In genomic region chr10:106941297-106942034, GRCh38 we compare ENCODE assay signal across 20 cellular contexts.
"Had no signal": no experiment of that assay in that cellular context is flagged by ENCODE, and none has a peak within 500 bp of the region (broad histone marks: within the 10 kb centered on the region; RNA-seq: fewer than 3 reads in every experiment).

No MANE protein-coding gene starts in this region.

- H3K4me1 ChIP-seq: ascending aorta, colonic mucosa had no signal

- H3K27ac ChIP-seq: ascending aorta, colonic mucosa, esophagus muscularis mucosa, neural progenitor cell, VCaP had no signal

- DNase-seq: activated CD4-positive, alpha-beta T cell treated with anti-CD3 and anti-CD28 coated beads, Interleukin-2, amount 50 U/mL, for 48 hours; activated naive CD4-positive, alpha-beta T cell treated with Interleukin-2 at 50 U/mL for 16 hours; activated naive CD8-positive, alpha-beta T cell treated with anti-CD3 and anti-CD28 coated beads, Interleukin-2, amount 50 U/mL, for 24 hours; colonic mucosa; foreskin fibroblast; immature natural killer cell; mammary epithelial cell; naive B cell; retina; small intestine; stimulated activated CD4-positive, alpha-beta T cell treated with anti-CD3 and anti-CD28 coated beads, Interleukin-4, amount 100 ng/mL, for 4 hours; stimulated activated CD8-positive, alpha-beta memory T cell treated with anti-CD3 and anti-CD28 coated beads, Interleukin-4, amount 100 ng/mL, for 48 hours; stimulated activated naive CD4-positive, alpha-beta T cell treated with Interleukin-2 at 50 U/mL for 16 hours; substantia nigra had no signal

- FAIRE-seq: small intestine had no signal

- H3K27me3 Mint-ChIP-seq: activated naive CD8-positive, alpha-beta T cell treated with anti-CD3 and anti-CD28 coated beads, Interleukin-2, amount 50 U/mL, for 24 hours; activated T-helper 17 cell treated with anti-CD3 and anti-CD28 coated beads, Interleukin-2, amount 50 U/mL, for 72 hours; naive B cell had no signal

- H2AFZ ChIP-seq: neural progenitor cell had no signal

- H3K9me3 Mint-ChIP-seq: immature natural killer cell, type B pancreatic cell had no signal

- H3K4me3 Mint-ChIP-seq: activated naive CD8-positive, alpha-beta T cell treated with anti-CD3 and anti-CD28 coated beads, Interleukin-2, amount 50 U/mL, for 24 hours; activated T-helper 17 cell treated with anti-CD3 and anti-CD28 coated beads, Interleukin-2, amount 50 U/mL, for 72 hours; immature natural killer cell; naive B cell; neural progenitor cell; type B pancreatic cell had no signal

- H3K4me2 ChIP-seq: neural progenitor cell had no signal

- H3K9ac ChIP-seq: neural progenitor cell had no signal

- H3K27me3 ChIP-seq: ascending aorta, colonic mucosa, esophagus muscularis mucosa, neural progenitor cell had no signal

- H3K27ac Mint-ChIP-seq: activated naive CD8-positive, alpha-beta T cell treated with anti-CD3 and anti-CD28 coated beads, Interleukin-2, amount 50 U/mL, for 24 hours; activated T-helper 17 cell treated with anti-CD3 and anti-CD28 coated beads, Interleukin-2, amount 50 U/mL, for 72 hours; immature natural killer cell; naive B cell; neural progenitor cell; type B pancreatic cell had no signal

- H3K4me3 ChIP-seq: ascending aorta, colonic mucosa, esophagus muscularis mucosa, neural progenitor cell had no signal

- H3K4me1 Mint-ChIP-seq: activated naive CD8-positive, alpha-beta T cell treated with anti-CD3 and anti-CD28 coated beads, Interleukin-2, amount 50 U/mL, for 24 hours; activated T-helper 17 cell treated with anti-CD3 and anti-CD28 coated beads, Interleukin-2, amount 50 U/mL, for 72 hours had no signal

- ATAC-seq: activated naive CD8-positive, alpha-beta T cell treated with anti-CD3 and anti-CD28 coated beads, Interleukin-2, amount 50 U/mL, for 24 hours; activated T-helper 17 cell treated with anti-CD3 and anti-CD28 coated beads, Interleukin-2, amount 50 U/mL, for 72 hours had no signal

- H3K36me3 ChIP-seq: ascending aorta, colonic mucosa, esophagus muscularis mucosa, neural progenitor cell had no signal

- H3K9me3 ChIP-seq: ascending aorta, colonic mucosa, esophagus muscularis mucosa had no signal

- H3K36me3 Mint-ChIP-seq: immature natural killer cell, naive B cell, type B pancreatic cell had no signal
